1 cellular context compared by ENCODE assay signal in the genomic region with DNA sequence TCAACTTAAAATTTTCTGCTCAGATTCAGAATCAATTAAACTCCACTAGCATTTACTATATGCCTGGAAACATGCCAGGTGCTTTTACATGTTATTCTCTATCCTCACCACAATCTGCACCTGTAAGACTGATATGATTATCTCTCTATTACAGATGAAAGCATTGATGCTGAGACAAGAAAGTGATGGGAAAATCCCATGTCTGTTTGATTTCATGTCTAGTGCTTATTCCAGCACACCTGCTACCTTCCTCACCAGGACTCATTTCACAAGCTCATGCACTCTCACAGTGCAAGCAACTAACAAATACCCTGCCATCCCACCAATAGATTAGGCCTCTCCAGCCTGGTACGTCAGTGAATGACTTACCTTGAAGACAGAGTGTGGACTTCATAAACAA.
TF ChIP-seq lines count a peak whose summit lies in the region.

No MANE protein-coding gene starts in this region.

TF ChIP-seq in WTC11, 78 proteins besides CTCF, POLR2A, EP300 and RAD21 (continued from another document):
- TF ChIP-seq, protein P1, sequence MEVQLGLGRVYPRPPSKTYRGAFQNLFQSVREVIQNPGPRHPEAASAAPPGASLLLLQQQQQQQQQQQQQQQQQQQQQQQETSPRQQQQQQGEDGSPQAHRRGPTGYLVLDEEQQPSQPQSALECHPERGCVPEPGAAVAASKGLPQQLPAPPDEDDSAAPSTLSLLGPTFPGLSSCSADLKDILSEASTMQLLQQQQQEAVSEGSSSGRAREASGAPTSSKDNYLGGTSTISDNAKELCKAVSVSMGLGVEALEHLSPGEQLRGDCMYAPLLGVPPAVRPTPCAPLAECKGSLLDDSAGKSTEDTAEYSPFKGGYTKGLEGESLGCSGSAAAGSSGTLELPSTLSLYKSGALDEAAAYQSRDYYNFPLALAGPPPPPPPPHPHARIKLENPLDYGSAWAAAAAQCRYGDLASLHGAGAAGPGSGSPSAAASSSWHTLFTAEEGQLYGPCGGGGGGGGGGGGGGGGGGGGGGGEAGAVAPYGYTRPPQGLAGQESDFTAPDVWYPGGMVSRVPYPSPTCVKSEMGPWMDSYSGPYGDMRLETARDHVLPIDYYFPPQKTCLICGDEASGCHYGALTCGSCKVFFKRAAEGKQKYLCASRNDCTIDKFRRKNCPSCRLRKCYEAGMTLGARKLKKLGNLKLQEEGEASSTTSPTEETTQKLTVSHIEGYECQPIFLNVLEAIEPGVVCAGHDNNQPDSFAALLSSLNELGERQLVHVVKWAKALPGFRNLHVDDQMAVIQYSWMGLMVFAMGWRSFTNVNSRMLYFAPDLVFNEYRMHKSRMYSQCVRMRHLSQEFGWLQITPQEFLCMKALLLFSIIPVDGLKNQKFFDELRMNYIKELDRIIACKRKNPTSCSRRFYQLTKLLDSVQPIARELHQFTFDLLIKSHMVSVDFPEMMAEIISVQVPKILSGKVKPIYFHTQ (CRISPR knock-in tag; IDR thresholded peaks at IDR 0.05), result no peak
- TF ChIP-seq, protein P2, sequence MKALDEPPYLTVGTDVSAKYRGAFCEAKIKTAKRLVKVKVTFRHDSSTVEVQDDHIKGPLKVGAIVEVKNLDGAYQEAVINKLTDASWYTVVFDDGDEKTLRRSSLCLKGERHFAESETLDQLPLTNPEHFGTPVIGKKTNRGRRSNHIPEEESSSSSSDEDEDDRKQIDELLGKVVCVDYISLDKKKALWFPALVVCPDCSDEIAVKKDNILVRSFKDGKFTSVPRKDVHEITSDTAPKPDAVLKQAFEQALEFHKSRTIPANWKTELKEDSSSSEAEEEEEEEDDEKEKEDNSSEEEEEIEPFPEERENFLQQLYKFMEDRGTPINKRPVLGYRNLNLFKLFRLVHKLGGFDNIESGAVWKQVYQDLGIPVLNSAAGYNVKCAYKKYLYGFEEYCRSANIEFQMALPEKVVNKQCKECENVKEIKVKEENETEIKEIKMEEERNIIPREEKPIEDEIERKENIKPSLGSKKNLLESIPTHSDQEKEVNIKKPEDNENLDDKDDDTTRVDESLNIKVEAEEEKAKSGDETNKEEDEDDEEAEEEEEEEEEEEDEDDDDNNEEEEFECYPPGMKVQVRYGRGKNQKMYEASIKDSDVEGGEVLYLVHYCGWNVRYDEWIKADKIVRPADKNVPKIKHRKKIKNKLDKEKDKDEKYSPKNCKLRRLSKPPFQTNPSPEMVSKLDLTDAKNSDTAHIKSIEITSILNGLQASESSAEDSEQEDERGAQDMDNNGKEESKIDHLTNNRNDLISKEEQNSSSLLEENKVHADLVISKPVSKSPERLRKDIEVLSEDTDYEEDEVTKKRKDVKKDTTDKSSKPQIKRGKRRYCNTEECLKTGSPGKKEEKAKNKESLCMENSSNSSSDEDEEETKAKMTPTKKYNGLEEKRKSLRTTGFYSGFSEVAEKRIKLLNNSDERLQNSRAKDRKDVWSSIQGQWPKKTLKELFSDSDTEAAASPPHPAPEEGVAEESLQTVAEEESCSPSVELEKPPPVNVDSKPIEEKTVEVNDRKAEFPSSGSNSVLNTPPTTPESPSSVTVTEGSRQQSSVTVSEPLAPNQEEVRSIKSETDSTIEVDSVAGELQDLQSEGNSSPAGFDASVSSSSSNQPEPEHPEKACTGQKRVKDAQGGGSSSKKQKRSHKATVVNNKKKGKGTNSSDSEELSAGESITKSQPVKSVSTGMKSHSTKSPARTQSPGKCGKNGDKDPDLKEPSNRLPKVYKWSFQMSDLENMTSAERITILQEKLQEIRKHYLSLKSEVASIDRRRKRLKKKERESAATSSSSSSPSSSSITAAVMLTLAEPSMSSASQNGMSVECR (CRISPR knock-in tag; IDR thresholded peaks at IDR 0.05; ENCODE audit: borderline replicate concordance), result no peak
- TF ChIP-seq NFATC4 (CRISPR knock-in tag; IDR thresholded peaks at IDR 0.05) (no peak), GABPB1 (CRISPR knock-in tag; IDR thresholded peaks at IDR 0.05) (no peak)
TF ChIP-seq in WTC11: peak in this region for 0.
